Comparison of ENCODE assay signal across 11 cellular contexts in genomic region chr16:3856367-3857141, GRCh38. TPM values are rescaled to one million over a fixed set of nuclear protein-coding genes. Genes with fewer than 3 reads are reported as not detected.
A peak's percentile ranks its signal among the peaks of the same experiment; 100 is the strongest.
DNase-seq lines count a peak whose midpoint lies in the region; ATAC-seq and TF ChIP-seq lines count a peak whose summit lies in the region.
"Had no signal": no experiment of that assay in that cellular context is flagged by ENCODE, and none has a peak within 500 bp of the region (broad histone marks: within the 10 kb centered on the region; RNA-seq: fewer than 3 reads in every experiment).

No MANE protein-coding gene starts in this region.

- intact Hi-C loops in colonic mucosa (cut with DNase I): no loop called here

- H3K9me3 ChIP-seq in BLaER1 (no peaks in the 10 kb centered on the region), colonic mucosa (no peaks in the 10 kb centered on the region)
- H3K9me3 ChIP-seq: heart left ventricle had no signal

- H3K9ac ChIP-seq in BLaER1 (peak overlapping the region; percentile 4; the same call in 1 of the 2 replicates), colonic mucosa (ENCODE audit: low read depth in 2 of 2, low read length in 2 of 2) (no peak overlapping the region)

- no peaks in the 10 kb centered on the region for H3K27me3 Mint-ChIP-seq in nephron progenitor cell (ENCODE audit: low read depth, poor library complexity)
- H3K27me3 Mint-ChIP-seq: activated CD4-positive, alpha-beta T cell treated with anti-CD3 and anti-CD28 coated beads, Interleukin-2, amount 10 ng/mL, durations not matched to agents 7 days and 5 days had no signal

- H4K20me1 ChIP-seq in BLaER1: peaks cover 100% of the 10 kb centered on the region

- H3K27ac Mint-ChIP-seq in nephron progenitor cell: peak overlapping the region; percentile 85
- H3K27ac Mint-ChIP-seq: activated CD4-positive, alpha-beta T cell treated with anti-CD3 and anti-CD28 coated beads, Interleukin-2, amount 10 ng/mL, durations not matched to agents 7 days and 5 days had no signal

- H3K4me2 ChIP-seq in BLaER1: peak overlapping the region; percentile 62

- H3K4me3 Mint-ChIP-seq in nephron progenitor cell: no peak overlapping the region
- H3K4me3 Mint-ChIP-seq: activated CD4-positive, alpha-beta T cell treated with anti-CD3 and anti-CD28 coated beads, Interleukin-2, amount 10 ng/mL, durations not matched to agents 7 days and 5 days had no signal

- POLR2A ChIA-PET in RWPE1 (lab: Yijun Ruan, JAX; ENCODE audit: low non-redundant PET): interaction anchor here (0.6 kb wide), 1 partner anchor 21 kb away, joined by 4 read pairs; no protein-coding TSS in a partner anchor

- peaks cover 41% of the 10 kb centered on the region for H3K36me3 Mint-ChIP-seq in nephron progenitor cell (ENCODE audit: low read depth)

- H3K4me3 ChIP-seq in BLaER1 (no peak overlapping the region), HL-60 (replicated peaks; ENCODE audit: insufficient read depth, low read length) (no peak overlapping the region), colonic mucosa (no peak overlapping the region)
- H3K4me3 ChIP-seq: heart left ventricle had no signal

- ATAC-seq in GM19324 (IDR thresholded peaks at IDR 0.05; ENCODE audit: low FRiP score, unreplicated experiment) (no peak), GM19463 (IDR thresholded peaks at IDR 0.05; ENCODE audit: unreplicated experiment) (no peak)

- CTCF ChIA-PET in RWPE1 (lab: Yijun Ruan, JAX): interaction anchor here (0.5 kb wide), 1 partner anchor 78 kb away, joined by 3 read pairs; no protein-coding TSS in a partner anchor

- peaks cover 59% of the 10 kb centered on the region for H3K4me1 Mint-ChIP-seq in nephron progenitor cell

- no peaks in the 10 kb centered on the region for H3K27me3 ChIP-seq in BLaER1
- H3K27me3 ChIP-seq in HL-60 (ENCODE audit: insufficient read depth, poor library complexity, severe bottlenecking): no peaks in the 10 kb centered on the region
- H3K27me3 ChIP-seq in colonic mucosa: no peaks in the 10 kb centered on the region
- H3K27me3 ChIP-seq: heart left ventricle had no signal

- TF ChIP-seq CTCF in HL-60 (IDR thresholded peaks at IDR 0.05; ENCODE audit: insufficient read depth, low read length): no peak
- TF ChIP-seq CTCF in colonic mucosa (IDR thresholded peaks at IDR 0.05): no peak
- no peak for TF ChIP-seq CTCF in nephron progenitor cell (IDR thresholded peaks at IDR 0.05)
- no peak for TF ChIP-seq CTCF in RWPE1 (conservative IDR thresholded peaks at IDR 0.05; ENCODE audit: low read depth)

- H3K27ac ChIP-seq in BLaER1: peak overlapping the region; percentile 37; the same call in 1 of the 2 replicates
- H3K27ac ChIP-seq in HL-60 (replicated peaks): peak overlapping the region; percentile 31; the same call in 1 of the 2 replicates
- H3K27ac ChIP-seq in colonic mucosa: peak overlapping the region; percentile 2
- H3K27ac ChIP-seq in RWPE1: no peak overlapping the region

- H3K36me3 ChIP-seq in BLaER1 (peaks cover 51% of the 10 kb centered on the region), colonic mucosa (no peaks in the 10 kb centered on the region)

- H3K4me1 ChIP-seq in BLaER1 (peaks cover 70% of the 10 kb centered on the region), colonic mucosa (no peaks in the 10 kb centered on the region)

- no peak for DNase-seq in HL-60 (ENCODE audit: low read depth in 1 of 2, low spot score in 1 of 2)
- DNase-seq in colonic mucosa: no peak
- DNase-seq in nephron progenitor cell: no peak
- no peak for DNase-seq in RWPE1 (ENCODE audit: low spot score)
- no peak for DNase-seq in NCI-H524 (lab: John Stamatoyannopoulos, UW)
- DNase-seq: activated CD4-positive, alpha-beta T cell treated with anti-CD3 and anti-CD28 coated beads, Interleukin-2, amount 10 ng/mL, durations not matched to agents 7 days and 5 days; heart left ventricle; NCI-H1930 had no signal

- H3K9me3 Mint-ChIP-seq in nephron progenitor cell: peaks cover 6% of the 10 kb centered on the region
- H3K9me3 Mint-ChIP-seq: activated CD4-positive, alpha-beta T cell treated with anti-CD3 and anti-CD28 coated beads, Interleukin-2, amount 10 ng/mL, durations not matched to agents 7 days and 5 days had no signal

RNA-seq across cellular contexts. Expression of gene CREBBP, which starts 24.0 kb away (rescaled TPM):
- 10 to 100 TPM; 42.0 to 45.2 TPM for total RNA-seq in colonic mucosa
